In the genomic region with DNA sequence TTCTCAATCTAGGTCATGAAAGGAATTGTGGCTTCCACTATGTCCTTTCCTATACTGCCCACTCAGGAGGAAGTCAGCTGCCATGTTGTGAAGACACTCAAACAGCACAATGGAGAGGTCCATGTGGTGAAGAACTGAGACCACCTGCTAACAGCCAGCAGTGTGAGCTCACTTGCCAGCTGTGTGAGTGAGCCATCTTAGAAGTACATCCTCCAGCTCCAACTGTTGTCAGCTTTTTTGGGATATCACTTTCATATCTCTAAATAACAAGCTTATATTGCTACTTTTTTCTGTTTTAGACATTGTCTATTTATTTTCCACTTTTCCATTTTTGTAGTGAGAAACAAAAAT, we compare ENCODE assay signal across 1 cellular context.
TF ChIP-seq lines count a peak whose summit lies in the region.

No MANE protein-coding gene starts in this region.

TF ChIP-seq in IMR-90, 13 proteins besides CTCF, POLR2A, EP300 and RAD21 (continued from another document):
- TF ChIP-seq, protein P1, sequence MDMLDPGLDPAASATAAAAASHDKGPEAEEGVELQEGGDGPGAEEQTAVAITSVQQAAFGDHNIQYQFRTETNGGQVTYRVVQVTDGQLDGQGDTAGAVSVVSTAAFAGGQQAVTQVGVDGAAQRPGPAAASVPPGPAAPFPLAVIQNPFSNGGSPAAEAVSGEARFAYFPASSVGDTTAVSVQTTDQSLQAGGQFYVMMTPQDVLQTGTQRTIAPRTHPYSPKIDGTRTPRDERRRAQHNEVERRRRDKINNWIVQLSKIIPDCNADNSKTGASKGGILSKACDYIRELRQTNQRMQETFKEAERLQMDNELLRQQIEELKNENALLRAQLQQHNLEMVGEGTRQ (IDR thresholded peaks at IDR 0.05; ENCODE audit: low read depth, low read length): no peak
- TF ChIP-seq RCOR1 (IDR thresholded peaks at IDR 0.05; ENCODE audit: insufficient replicate concordance, low read length) (no peak), MAFK (IDR thresholded peaks at IDR 0.05; ENCODE audit: low read depth, low read length) (no peak), NFE2L2 (IDR thresholded peaks at IDR 0.05; ENCODE audit: low read depth, low read length) (no peak), SMC3 (IDR thresholded peaks at IDR 0.05; ENCODE audit: low read depth, low read length) (no peak), BHLHE40 (IDR thresholded peaks at IDR 0.05; ENCODE audit: low read depth, low read length) (no peak)
- TF ChIP-seq, protein P2, sequence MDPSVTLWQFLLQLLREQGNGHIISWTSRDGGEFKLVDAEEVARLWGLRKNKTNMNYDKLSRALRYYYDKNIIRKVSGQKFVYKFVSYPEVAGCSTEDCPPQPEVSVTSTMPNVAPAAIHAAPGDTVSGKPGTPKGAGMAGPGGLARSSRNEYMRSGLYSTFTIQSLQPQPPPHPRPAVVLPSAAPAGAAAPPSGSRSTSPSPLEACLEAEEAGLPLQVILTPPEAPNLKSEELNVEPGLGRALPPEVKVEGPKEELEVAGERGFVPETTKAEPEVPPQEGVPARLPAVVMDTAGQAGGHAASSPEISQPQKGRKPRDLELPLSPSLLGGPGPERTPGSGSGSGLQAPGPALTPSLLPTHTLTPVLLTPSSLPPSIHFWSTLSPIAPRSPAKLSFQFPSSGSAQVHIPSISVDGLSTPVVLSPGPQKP (IDR thresholded peaks at IDR 0.05; ENCODE audit: borderline replicate concordance, low read depth, low read length): no peak
